In the genomic region with DNA sequence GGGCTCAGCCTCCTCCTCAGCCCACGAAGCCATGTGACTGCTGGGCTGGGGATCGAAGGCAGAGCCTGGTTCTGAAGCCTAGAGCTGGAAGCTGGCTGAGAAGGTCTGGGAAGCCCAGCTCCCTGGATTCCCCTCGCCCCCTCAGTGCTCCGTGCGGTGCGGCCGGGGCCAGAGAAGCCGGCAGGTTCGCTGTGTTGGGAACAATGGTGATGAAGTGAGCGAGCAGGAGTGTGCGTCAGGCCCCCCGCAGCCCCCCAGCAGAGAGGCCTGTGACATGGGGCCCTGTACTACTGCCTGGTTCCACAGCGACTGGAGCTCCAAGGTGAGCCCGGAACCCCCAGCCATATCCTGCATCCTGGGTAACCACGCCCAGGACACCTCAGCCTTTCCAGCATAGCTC, we compare ENCODE assay signal across 20 cellular contexts. TPM values are rescaled to one million over a fixed set of nuclear protein-coding genes. Genes with fewer than 3 reads are reported as not detected.
DNase-seq lines count a peak whose midpoint lies in the region; ATAC-seq and TF ChIP-seq lines count a peak whose summit lies in the region.
"Had no signal": no experiment of that assay in that cellular context is flagged by ENCODE, and none has a peak within 500 bp of the region (broad histone marks: within the 10 kb centered on the region; RNA-seq: fewer than 3 reads in every experiment).

No MANE protein-coding gene starts in this region.

- H3K27ac ChIP-seq in esophagus muscularis mucosa (replicated peaks in 1 of 4) (peak overlapping the region; percentile 93 to 100 (median 98)), neutrophil (peak overlapping the region; percentile 32), tibial artery (peak overlapping the region; percentile 99), Karpas-422 (ENCODE audit: low read length) (no peak overlapping the region)
- H3K27ac ChIP-seq: hepatocyte, HL-60, SK-N-MC had no signal

- no peak overlapping the region for H3K4me2 ChIP-seq in Karpas-422 (ENCODE audit: low read depth, low read length, poor library complexity, severe bottlenecking)
- H3K4me2 ChIP-seq: hepatocyte had no signal

- TF ChIP-seq EP300 in esophagus muscularis mucosa (IDR thresholded peaks at IDR 0.05) = no peak

- H3K36me3 ChIP-seq in esophagus muscularis mucosa = peaks cover 6 to 52% (median 36%) of the 10 kb centered on the region in 4 donors
- H3K36me3 ChIP-seq in neutrophil = peaks cover 88% of the 10 kb centered on the region
- H3K36me3 ChIP-seq in tibial artery = peaks cover 0 to 44% (median 39%) of the 10 kb centered on the region in 3 donors
- no peaks in the 10 kb centered on the region for H3K36me3 ChIP-seq in Karpas-422 (ENCODE audit: insufficient read depth, low read length)

- no peak for TF ChIP-seq CTCF in esophagus muscularis mucosa (IDR thresholded peaks at IDR 0.05)
- TF ChIP-seq CTCF in neutrophil (IDR thresholded peaks at IDR 0.05) = no peak
- TF ChIP-seq CTCF in tibial artery (IDR thresholded peaks at IDR 0.05) = no peak

- intact Hi-C loops in esophagus muscularis mucosa (cut with DNase I) = loop anchor here (10.0 kb wide), 1 partner anchor 256 kb away; no protein-coding TSS in a partner anchor
- intact Hi-C loops in tibial artery (cut with DNase I; ENCODE audit: low total_unique reads) = loop anchor here (10.0 kb wide), 1 partner anchor 446 kb away; a partner anchor contains a TSS

- H3K27me3 ChIP-seq in esophagus muscularis mucosa (no peaks in the 10 kb centered on the region), neutrophil (no peaks in the 10 kb centered on the region), tibial artery (no peaks in the 10 kb centered on the region), Karpas-422 (ENCODE audit: low read length) (no peaks in the 10 kb centered on the region)
- H3K27me3 ChIP-seq: hepatocyte had no signal

- H3K4me1 ChIP-seq in esophagus muscularis mucosa = peaks cover 46 to 93% (median 66%) of the 10 kb centered on the region in 4 donors
- H3K4me1 ChIP-seq in neutrophil (ENCODE audit: control insufficient read depth in 1 of 2, insufficient read depth in 1 of 2, low read depth in 1 of 2, low read length in 1 of 2) = peaks cover 60 to 61% of the 10 kb centered on the region in 2 experiments
- H3K4me1 ChIP-seq in tibial artery = peaks cover 8 to 65% (median 54%) of the 10 kb centered on the region in 4 donors
- H3K4me1 ChIP-seq in Karpas-422 (ENCODE audit: low read length) = peaks cover 37% of the 10 kb centered on the region

- H3K79me2 ChIP-seq in Karpas-422 (ENCODE audit: low read length) = no peaks in the 10 kb centered on the region

- H3K9me2 ChIP-seq in Karpas-422 (replicated peaks; ENCODE audit: insufficient read depth, low read length) = no peaks in the 10 kb centered on the region

- H3K4me3 ChIP-seq in esophagus muscularis mucosa (peak overlapping the region; percentile 29 to 61 (median 52)), neutrophil (ENCODE audit: low read depth in 1 of 2, low read length in 1 of 2) (no peak overlapping the region), tibial artery (peak overlapping the region in 1 of 2 donors; percentile 33), Karpas-422 (ENCODE audit: low read length) (no peak overlapping the region)
- H3K4me3 ChIP-seq: hepatocyte, SK-N-MC had no signal

- TF ChIP-seq POLR2A in esophagus muscularis mucosa (IDR thresholded peaks at IDR 0.05; ENCODE audit: low read depth) = no peak

- no peak overlapping the region for H2AFZ ChIP-seq in Karpas-422 (ENCODE audit: low read length)
- H2AFZ ChIP-seq: hepatocyte had no signal

- no peaks in the 10 kb centered on the region for H3K9me3 ChIP-seq in esophagus muscularis mucosa
- H3K9me3 ChIP-seq in neutrophil = no peaks in the 10 kb centered on the region
- H3K9me3 ChIP-seq in tibial artery = no peaks in the 10 kb centered on the region
- no peaks in the 10 kb centered on the region for H3K9me3 ChIP-seq in Karpas-422 (ENCODE audit: low read length)

- 76% methylated on average over 9 of the region's 15 CpGs for WGBS in esophagus muscularis mucosa

- DNase-seq in astrocyte of the hippocampus (ENCODE audit: low read depth, low spot score) (peak; percentile 10), esophagus muscularis mucosa (ENCODE audit: extremely low spot score) (no peak), tibial artery (peak in 1 of 2 donors; percentile 62), Karpas-422 (no peak)
- no peak for DNase-seq in activated naive CD4-positive, alpha-beta T cell (lab: John Stamatoyannopoulos, UW)
- DNase-seq: activated CD4-positive, alpha-beta T cell treated with anti-CD3 and anti-CD28 coated beads for 48 hours; activated CD8-positive, alpha-beta memory T cell treated with anti-CD3 and anti-CD28 coated beads, Interleukin-2, amount 50 U/mL, for 48 hours; activated gamma-delta T cell treated with Interleukin-2 at 50 U/mL for 16 hours; GF-D8; NCI-H1048; NCI-H2107; NCI-H69; PC-3; stimulated activated CD4-positive, alpha-beta T cell treated with anti-CD3 and anti-CD28 coated beads, Interleukin-4, amount 100 ng/mL, for 1 hour had no signal

- ATAC-seq in HG03565 (IDR thresholded peaks at IDR 0.05; ENCODE audit: unreplicated experiment) = no peak
- no peak for ATAC-seq in GM21619 (IDR thresholded peaks at IDR 0.05; ENCODE audit: unreplicated experiment)
- ATAC-seq: PC-3 had no signal

- 0 out of 2 replicates have a peak, but pooled peaks cover 4% of the 10 kb centered on the region for H4K20me1 ChIP-seq in Karpas-422 (ENCODE audit: insufficient read depth, low read depth, low read length)

- no peak overlapping the region for H3K9ac ChIP-seq in Karpas-422 (ENCODE audit: low read length)

RNA-seq across cellular contexts. Expression of a gene that starts 9.1 kb away (rescaled TPM):
- total RNA-seq in esophagus muscularis mucosa = 10 to 100 TPM; 33.6 to 86.1 (median 48.2) TPM
- total RNA-seq in Karpas-422 (2014; rRNA removed; shearing (Covaris generic); ENCODE audit: low replicate concordance) = not detected in 2 replicates

RNA-seq across cellular contexts. Expression of a gene that starts 21.1 kb away (rescaled TPM):
- total RNA-seq in esophagus muscularis mucosa = 100 to 1,000 TPM; 192 to 460 (median 255) TPM
- 141 and 150 TPM in 2 replicates for total RNA-seq in Karpas-422 (2014; rRNA removed; shearing (Covaris generic); ENCODE audit: low replicate concordance)

RNA-seq across cellular contexts. Expression of a gene that starts 42.8 kb away (rescaled TPM):
- not detected for total RNA-seq in esophagus muscularis mucosa
- 0.54 TPM in 1 of 2 replicates, not detected in the other for total RNA-seq in Karpas-422 (2014; rRNA removed; shearing (Covaris generic); ENCODE audit: low replicate concordance)
- total RNA-seq: hepatocyte had no signal

RNA-seq across cellular contexts. Expression of a gene that starts 50.4 kb away (rescaled TPM):
- 10 to 100 TPM; 17.4 to 32.9 (median 18.6) TPM for total RNA-seq in esophagus muscularis mucosa
- total RNA-seq in Karpas-422 (2014; rRNA removed; shearing (Covaris generic); ENCODE audit: low replicate concordance) = 2.2 and 7.2 TPM in 2 replicates

Comparison
In these comparisons a context has a peak if more than half of its experiments do, and no peak if none do; other contexts are left out.
1. H3K4me3 ChIP-seq: peak in esophagus muscularis mucosa (4 of 4); none in neutrophil (0 of 2) and Karpas-422 (single experiment).
2. RNA of a gene that starts 9.1 kb away (total RNA-seq): 33.6 to 86.1 TPM in esophagus muscularis mucosa; not detected in Karpas-422; every median in the first group is over 10 times any median in the second.